ENCODE assay signal across 13 cellular contexts in the genomic region with DNA sequence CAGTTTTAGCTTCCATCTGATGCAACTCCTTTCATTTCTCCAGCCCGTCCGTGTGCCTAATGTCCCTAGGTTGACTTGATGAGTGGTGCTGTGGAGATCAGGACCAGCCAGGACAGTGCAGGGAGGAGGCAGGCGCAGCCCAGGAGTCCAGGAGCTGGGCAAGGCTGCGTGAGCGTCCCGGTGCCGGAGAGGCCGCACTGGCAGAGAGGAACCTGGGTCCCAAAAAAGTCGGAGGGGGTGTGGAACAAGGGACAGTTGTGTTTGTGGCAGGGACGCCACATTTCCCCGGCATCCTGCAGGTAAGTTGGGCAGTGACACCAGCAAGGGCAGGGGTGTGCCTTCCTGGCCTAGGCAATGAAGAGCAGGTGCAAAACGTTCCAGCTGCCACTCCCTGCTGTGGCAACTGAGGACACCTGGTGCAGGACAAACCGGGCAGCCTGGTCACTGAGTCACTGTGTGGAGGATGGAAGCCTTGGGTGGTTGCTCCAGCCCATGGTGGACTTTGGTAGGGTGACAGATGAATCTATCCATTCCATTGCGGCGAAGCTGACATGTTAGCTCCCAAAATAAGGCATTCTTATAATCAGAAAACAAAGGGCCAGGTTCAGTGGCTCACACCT.
"Had no signal": no experiment of that assay in that cellular context is flagged by ENCODE, and none has a peak within 500 bp of the region (broad histone marks: within the 10 kb centered on the region; RNA-seq: fewer than 3 reads in every experiment).

No MANE protein-coding gene starts in this region.

- H3K4me3 ChIP-seq: lower lobe of right lung had no signal

- H3K4me1 ChIP-seq: lower lobe of right lung, parathyroid adenoma had no signal

- ATAC-seq: activated CD4-positive, CD25-positive, alpha-beta regulatory T cell treated with anti-CD3 and anti-CD28 coated beads, Interleukin-2, amount 50 U/mL, for 24 hours; activated naive CD8-positive, alpha-beta T cell treated with anti-CD3 and anti-CD28 coated beads, Interleukin-2, amount 50 U/mL, for 24 hours; activated T-helper 17 cell treated with anti-CD3 and anti-CD28 coated beads, Interleukin-2, amount 50 U/mL, for 72 hours; lower lobe of right lung; stimulated activated effector memory CD8-positive, alpha-beta T cell treated with anti-CD3 and anti-CD28 coated beads, Interleukin-12 subunit alpha, Interleukin-12 subunit beta, amount 100 ng/mL, for 72 hours had no signal

- DNase-seq: activated naive CD4-positive, alpha-beta T cell treated with Interleukin-2 at 50 U/mL for 16 hours; activated naive CD8-positive, alpha-beta T cell treated with anti-CD3 and anti-CD28 coated beads, Interleukin-2, amount 50 U/mL, for 24 hours; aorta; cerebellar nuclear complex; effector memory CD4-positive, alpha-beta T cell; immature natural killer cell; lower lobe of right lung; naive B cell; T-helper 9 cell had no signal

- H3K9me3 ChIP-seq: lower lobe of right lung had no signal

- H3K27ac ChIP-seq: lower lobe of right lung, parathyroid adenoma had no signal

- H2AFZ ChIP-seq: parathyroid adenoma had no signal
